In the genomic region with DNA sequence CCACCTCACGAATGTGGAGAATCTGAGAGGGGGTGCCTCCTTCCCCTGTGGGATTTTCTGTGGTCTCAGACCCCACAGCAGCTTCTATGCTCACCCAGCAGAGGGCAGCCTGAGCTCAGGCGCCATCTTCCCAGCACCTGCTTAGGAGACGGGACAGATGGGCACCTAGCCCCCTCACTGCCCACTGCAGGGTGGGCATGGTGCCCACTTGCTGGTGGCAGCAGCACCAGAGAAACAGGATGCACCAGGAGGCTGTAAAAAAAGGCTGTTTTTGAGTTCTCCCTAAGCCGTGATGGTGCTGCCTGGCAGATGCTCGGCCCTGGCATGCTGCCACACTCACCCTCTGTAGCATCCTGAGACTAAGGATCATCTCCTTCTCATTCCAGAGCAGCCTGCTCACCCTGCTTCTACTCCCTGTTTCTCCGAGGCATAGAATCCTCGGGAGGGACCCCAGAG, we compare ENCODE assay signal across 8 cellular contexts. TPM values are rescaled to one million over a fixed set of nuclear protein-coding genes. Genes with fewer than 3 reads are reported as not detected.
DNase-seq lines count a peak whose midpoint lies in the region; ATAC-seq and TF ChIP-seq lines count a peak whose summit lies in the region.

No MANE protein-coding gene starts in this region.

- no peaks in the 10 kb centered on the region for H3K27me3 ChIP-seq in CD4-positive, alpha-beta T cell (ENCODE audit: control insufficient read depth, insufficient read depth, low read length)
- no peaks in the 10 kb centered on the region for H3K27me3 ChIP-seq in H9 (ENCODE audit: insufficient read depth, low read length)
- no peaks in the 10 kb centered on the region for H3K27me3 ChIP-seq in dorsolateral prefrontal cortex

- H3K27ac ChIP-seq in CD4-positive, alpha-beta T cell (ENCODE audit: low read depth, low read length), result peak overlapping the region; percentile 33
- H3K27ac ChIP-seq in H9 (ENCODE audit: insufficient read length, low read depth, low read length), result no peak overlapping the region
- H3K27ac ChIP-seq in dorsolateral prefrontal cortex, result peak overlapping the region in 56 of 59 donors; percentile 6 to 92 (median 73)

- H3K4ac ChIP-seq in H9 (ENCODE audit: low read depth, low read length), result no peak overlapping the region

- H3K79me2 ChIP-seq in H9 (ENCODE audit: insufficient read depth, low read length), result no peaks in the 10 kb centered on the region

- POLR2A ChIA-PET in CD4-positive, alpha-beta T cell (lab: Charles Lee), result interaction anchor here (0.9 to 14.2 kb wide), 11 partner anchors 9 to 98 kb away, joined by 3 to 239 read pairs (median 4); a partner anchor contains a TSS

- peak; percentile 95 for TF ChIP-seq CTCF in CD4-positive, alpha-beta T cell (IDR thresholded peaks at IDR 0.05)
- TF ChIP-seq CTCF in H9 (conservative IDR thresholded peaks at IDR 0.05), result peak; percentile 86
- TF ChIP-seq CTCF in dorsolateral prefrontal cortex (IDR thresholded peaks at IDR 0.05 in 54 of 56, conservative IDR thresholded peaks at IDR 0.05 in 2 of 56; ENCODE audit: low read depth in 1 of 56, partially characterized antibody in 56 of 56), result peak; percentile 74 to 98 (median 92)

- H3K23ac ChIP-seq in H9 (ENCODE audit: insufficient read length, low read depth, low read length), result no peak overlapping the region

- intact Hi-C loops in CD4-positive, alpha-beta T cell (cut with DNase I, micrococcal nuclease), result loop anchor here (1.0 to 2.0 kb wide), 5 partner anchors 19 to 100 kb away; a partner anchor contains a TSS
- intact Hi-C loops in dorsolateral prefrontal cortex (cut with DNase I), result loop anchor here (1.0 to 2.0 kb wide), 6 partner anchors 18 to 100 kb away; a partner anchor contains a TSS

- H3K79me1 ChIP-seq in H9 (ENCODE audit: insufficient read depth, low read depth, low read length, poor library complexity, severe bottlenecking), result no peaks in the 10 kb centered on the region

- no peak overlapping the region for H3K18ac ChIP-seq in H9 (ENCODE audit: insufficient read length, low read depth, low read length)

- H3K9me3 Mint-ChIP-seq in CD4-positive, alpha-beta T cell, result no peaks in the 10 kb centered on the region
- no peaks in the 10 kb centered on the region for H3K9me3 Mint-ChIP-seq in H9

- H2BK12ac ChIP-seq in H9 (ENCODE audit: insufficient read length, low read depth, low read length), result no peak overlapping the region

- no peaks in the 10 kb centered on the region for H3K27me3 Mint-ChIP-seq in CD4-positive, alpha-beta T cell
- H3K27me3 Mint-ChIP-seq in H9 (ENCODE audit: low read depth), result no peaks in the 10 kb centered on the region

- no peaks in the 10 kb centered on the region for H3K23me2 ChIP-seq in H9 (ENCODE audit: insufficient read length, low read depth, low read length, poor library complexity, severe bottlenecking)

- CTCF ChIA-PET in CD4-positive, alpha-beta T cell (lab: Charles Lee), result interaction anchor here (0.9 to 6.1 kb wide), 13 partner anchors 9 to 104 kb away, joined by 3 to 41 read pairs (median 4); a partner anchor contains a TSS

- peak overlapping the region; percentile 14 to 69 (median 52) for H3K4me3 ChIP-seq in dorsolateral prefrontal cortex

- ATAC-seq in CD4-positive, alpha-beta T cell (ENCODE audit: poor library complexity), result peak; percentile 38
- ATAC-seq in GM18858 (IDR thresholded peaks at IDR 0.05; ENCODE audit: unreplicated experiment), result no peak

- no peak overlapping the region for H2AFZ ChIP-seq in H9 (ENCODE audit: low read length)

- H3K36me3 Mint-ChIP-seq in CD4-positive, alpha-beta T cell (ENCODE audit: low read depth), result peaks cover 4% of the 10 kb centered on the region
- no peaks in the 10 kb centered on the region; a peak in 1 of 7 replicates for H3K36me3 Mint-ChIP-seq in H9 (ENCODE audit: insufficient read depth in 1 of 3, low read depth in 3 of 3)

- H2BK15ac ChIP-seq in H9 (ENCODE audit: low read depth, low read length), result no peak overlapping the region

- peaks cover 5% of the 10 kb centered on the region for H3K4me1 ChIP-seq in H9 (ENCODE audit: insufficient read depth, low read length)

- no peak overlapping the region for H2BK5ac ChIP-seq in H9 (ENCODE audit: insufficient read length, low read length)

- peaks cover 69% of the 10 kb centered on the region for H3K4me1 Mint-ChIP-seq in CD4-positive, alpha-beta T cell (ENCODE audit: low read depth)
- peaks cover 29 to 33% of the 10 kb centered on the region in 2 experiments for H3K4me1 Mint-ChIP-seq in H9

- WGBS in H9 (ENCODE audit: extremely low coverage, insufficient read length, low lambda C conversion rate), result no CpG with 5 or more reads among the region's 7 CpGs

- no peak overlapping the region for H3K4me2 ChIP-seq in H9 (ENCODE audit: insufficient read depth, insufficient read length, low read length)

- H3K14ac ChIP-seq in H9 (ENCODE audit: insufficient read depth, low read length), result no peak overlapping the region

- H3K9ac ChIP-seq in H9 (ENCODE audit: extremely low read depth, insufficient read length, low read length), result no peak overlapping the region

- H3K9me3 ChIP-seq in CD4-positive, alpha-beta T cell (ENCODE audit: control insufficient read depth, low read length), result no peaks in the 10 kb centered on the region
- H3K9me3 ChIP-seq in H9 (ENCODE audit: control insufficient read depth, low read depth, low read length), result no peaks in the 10 kb centered on the region

- peak overlapping the region; percentile 74 for H3K4me3 Mint-ChIP-seq in CD4-positive, alpha-beta T cell
- no peak overlapping the region for H3K4me3 Mint-ChIP-seq in H9

- no peak overlapping the region for H2AK5ac ChIP-seq in H9 (ENCODE audit: insufficient read length, low read length)

- H3K56ac ChIP-seq in H9 (ENCODE audit: insufficient read length, low read depth, low read length), result no peak overlapping the region

- no peak overlapping the region for H3T11ph ChIP-seq in H9 (ENCODE audit: low read length)

- H4K91ac ChIP-seq in H9 (ENCODE audit: insufficient read length, low read depth, low read length), result no peak overlapping the region

- peak; percentile 43 to 65 (median 58) for DNase-seq in CD4-positive, alpha-beta T cell
- peak; percentile 62 for DNase-seq in H9
- DNase-seq in NCI-H345 treated with DMSO at 0.1 percent for 48 hours (lab: John Stamatoyannopoulos, UW; ENCODE audit: unreplicated experiment), result peak; percentile 64
- peak; percentile 65 to 73 for DNase-seq in activated CD4-positive, alpha-beta T cell treated with anti-CD3 and anti-CD28 coated beads, Interleukin-2, amount 50 U/mL, for 48 hours
- peak; percentile 72 to 88 (median 81) for DNase-seq in dorsolateral prefrontal cortex
- peak; percentile 73 to 79 for DNase-seq in lung microvascular endothelial cell (ENCODE audit: low read depth in 2 of 2)
- DNase-seq in stimulated activated CD8-positive, alpha-beta memory T cell treated with anti-CD3 and anti-CD28 coated beads, Interleukin-12 subunit alpha, Interleukin-12 subunit beta, amount 100 ng/mL, for 1 hour (ENCODE audit: low read depth), result peak; percentile 40

- H3K27ac Mint-ChIP-seq in CD4-positive, alpha-beta T cell, result peak overlapping the region; percentile 90
- H3K27ac Mint-ChIP-seq in H9, result no peak overlapping the region

- no peak overlapping the region for H4K5ac ChIP-seq in H9 (ENCODE audit: insufficient read length, low read depth, low read length)

- H2BK120ac ChIP-seq in H9 (ENCODE audit: low read depth, low read length, poor library complexity, severe bottlenecking), result no peak overlapping the region

- H4K8ac ChIP-seq in H9 (replicated peaks; ENCODE audit: insufficient read length, low read depth, low read length), result no peak overlapping the region

- H2BK20ac ChIP-seq in H9 (ENCODE audit: low read depth, low read length, poor library complexity, severe bottlenecking), result no peak overlapping the region

- H4K20me1 ChIP-seq in H9 (ENCODE audit: control insufficient read depth, insufficient read depth, insufficient read length), result no peaks in the 10 kb centered on the region

RNA-seq across cellular contexts. Expression of a gene that starts 19.1 kb away (rescaled TPM):
- 100 to 1,000 TPM; 130 to 139 TPM for total RNA-seq in CD4-positive, alpha-beta T cell
- 120 and 123 TPM in 2 replicates for total RNA-seq in H9 (2021)
- 10 to 100 TPM; 41.1 to 97.4 (median 66.6) TPM for total RNA-seq in dorsolateral prefrontal cortex
- total RNA-seq in lung microvascular endothelial cell, result 12.9 and 20.0 TPM in 2 replicates

RNA-seq across cellular contexts. Expression of a gene that starts 42.2 kb away (rescaled TPM):
- total RNA-seq in CD4-positive, alpha-beta T cell, result 10 to 100 TPM; 13.4 to 14.3 TPM
- total RNA-seq in H9 (2021) (30.6 and 32.3 TPM in 2 replicates), dorsolateral prefrontal cortex (10 to 100 TPM in 117 of 120 experiments, 1 to 10 TPM in 3; 8.2 to 25.8 (median 17.1) TPM), lung microvascular endothelial cell (5.7 and 8.3 TPM in 2 replicates)
